Comparison of ENCODE assay signal across 1 cellular context in genomic region chr12:6752931-6753771, GRCh38.
TF ChIP-seq lines count a peak whose summit lies in the region.

MLF2 (minus strand) TSS chr12:6753141; CDS start chr12:6752334, 807 bp downstream.

TF ChIP-seq in HepG2, 621 proteins besides CTCF, POLR2A, EP300 and RAD21 (continued from another document and continues in another):
- TF ChIP-seq ZNF18 (CRISPR knock-in tag; IDR thresholded peaks at IDR 0.05; ENCODE audit: insufficient replicate concordance) (peak; percentile 85), ZNF296 (CRISPR knock-in tag; conservative IDR thresholded peaks at IDR 0.05) (no peak), SKI (IDR thresholded peaks at IDR 0.05; ENCODE audit: partially characterized antibody) (no peak), ZFX (CRISPR knock-in tag; IDR thresholded peaks at IDR 0.05; ENCODE audit: low read depth) (peak; percentile 98), NR2F6 (IDR thresholded peaks at IDR 0.05) (no peak), NR2F6 (CRISPR knock-in tag; IDR thresholded peaks at IDR 0.05) (peak; percentile 13; the same call in 1 of the 2 replicates), HNRNPH1 (optimal IDR thresholded peaks at IDR 0.05; ENCODE audit: low read depth, low read length) (no peak), ZSCAN20 (CRISPR knock-in tag; IDR thresholded peaks at IDR 0.05; ENCODE audit: borderline replicate concordance) (no peak), TBP (CRISPR knock-in tag; IDR thresholded peaks at IDR 0.05) (no peak), NFKBIZ (CRISPR knock-in tag; IDR thresholded peaks at IDR 0.05) (peak; percentile 56; the same call in 1 of the 2 replicates), STAT6 (CRISPR knock-in tag; IDR thresholded peaks at IDR 0.05; ENCODE audit: borderline replicate concordance) (peak; percentile 51; the same call in 1 of the 2 replicates), SMAD3 (CRISPR knock-in tag; IDR thresholded peaks at IDR 0.05) (no peak), SIX4 (CRISPR knock-in tag; IDR thresholded peaks at IDR 0.05) (peak; percentile 53; the same call in 1 of the 2 replicates), MNT (IDR thresholded peaks at IDR 0.05) (no peak), ISL2 (CRISPR knock-in tag; IDR thresholded peaks at IDR 0.05) (peak; percentile 58), CEBPB (IDR thresholded peaks at IDR 0.05; ENCODE audit: borderline replicate concordance, low read depth, low read length) (no peak), RELA (CRISPR knock-in tag; IDR thresholded peaks at IDR 0.05) (no peak), ZNF530 (CRISPR knock-in tag; IDR thresholded peaks at IDR 0.05; ENCODE audit: low read depth) (no peak), ZSCAN21 (CRISPR knock-in tag; IDR thresholded peaks at IDR 0.05; ENCODE audit: borderline replicate concordance) (no peak), ZFP36 (IDR thresholded peaks at IDR 0.05; ENCODE audit: borderline replicate concordance, low read depth, low read length, partially characterized antibody) (no peak), ATF3 (CRISPR knock-in tag; IDR thresholded peaks at IDR 0.05) (no peak), RARA (CRISPR knock-in tag; IDR thresholded peaks at IDR 0.05) (0 out of 2 replicates have a peak, but pooled peaks have one; percentile 24), ZNF558 (CRISPR knock-in tag; IDR thresholded peaks at IDR 0.05; ENCODE audit: borderline replicate concordance) (0 out of 2 replicates have a peak, but pooled peaks have one; percentile 51), ATF6 (CRISPR knock-in tag; conservative IDR thresholded peaks at IDR 0.05) (0 out of 2 replicates have a peak, but pooled peaks have one; percentile 29), ZNF746 (CRISPR knock-in tag; IDR thresholded peaks at IDR 0.05) (peak; percentile 43; the same call in 1 of the 2 replicates), BHLHE40 (IDR thresholded peaks at IDR 0.05; ENCODE audit: low read length) (peak; percentile 25; the same call in 1 of the 2 replicates), FOXA1 (IDR thresholded peaks at IDR 0.05) (no peak), FOXA1 (CRISPR knock-in tag; IDR thresholded peaks at IDR 0.05) (no peak), CBX5 (CRISPR knock-in tag; IDR thresholded peaks at IDR 0.05; ENCODE audit: borderline replicate concordance) (peak; percentile 61; the same call in 1 of the 2 replicates), MXI1 (IDR thresholded peaks at IDR 0.05; ENCODE audit: borderline replicate concordance, low read depth, low read length) (peak; percentile 68; the same call in 1 of the 3 replicates), ONECUT2 (CRISPR knock-in tag; IDR thresholded peaks at IDR 0.05) (0 out of 2 replicates have a peak, but pooled peaks have one; percentile 43), THRA (CRISPR knock-in tag; IDR thresholded peaks at IDR 0.05; ENCODE audit: borderline replicate concordance) (peak; percentile 10), SYNCRIP (IDR thresholded peaks at IDR 0.05; ENCODE audit: insufficient read depth, low read depth, low read length) (no peak), IRX3 (CRISPR knock-in tag; IDR thresholded peaks at IDR 0.05; ENCODE audit: borderline replicate concordance, low read depth) (no peak), PCBP1 (IDR thresholded peaks at IDR 0.05; ENCODE audit: borderline replicate concordance, low read depth, low read length) (0 out of 2 replicates have a peak, but pooled peaks have one; percentile 54), ZFP62 (CRISPR knock-in tag; IDR thresholded peaks at IDR 0.05) (no peak), RFX3 (CRISPR knock-in tag; IDR thresholded peaks at IDR 0.05) (no peak), UBTF (CRISPR knock-in tag; IDR thresholded peaks at IDR 0.05) (peak; percentile 85), AHDC1 (CRISPR knock-in tag; IDR thresholded peaks at IDR 0.05; ENCODE audit: borderline replicate concordance) (no peak), HES4 (CRISPR knock-in tag; IDR thresholded peaks at IDR 0.05; ENCODE audit: borderline replicate concordance) (no peak; the same call in 1 of the 2 replicates), ZNF800 (CRISPR knock-in tag; IDR thresholded peaks at IDR 0.05) (no peak; the same call in 1 of the 2 replicates)
